Comparison of ENCODE assay signal across 8 cellular contexts in the genomic region with DNA sequence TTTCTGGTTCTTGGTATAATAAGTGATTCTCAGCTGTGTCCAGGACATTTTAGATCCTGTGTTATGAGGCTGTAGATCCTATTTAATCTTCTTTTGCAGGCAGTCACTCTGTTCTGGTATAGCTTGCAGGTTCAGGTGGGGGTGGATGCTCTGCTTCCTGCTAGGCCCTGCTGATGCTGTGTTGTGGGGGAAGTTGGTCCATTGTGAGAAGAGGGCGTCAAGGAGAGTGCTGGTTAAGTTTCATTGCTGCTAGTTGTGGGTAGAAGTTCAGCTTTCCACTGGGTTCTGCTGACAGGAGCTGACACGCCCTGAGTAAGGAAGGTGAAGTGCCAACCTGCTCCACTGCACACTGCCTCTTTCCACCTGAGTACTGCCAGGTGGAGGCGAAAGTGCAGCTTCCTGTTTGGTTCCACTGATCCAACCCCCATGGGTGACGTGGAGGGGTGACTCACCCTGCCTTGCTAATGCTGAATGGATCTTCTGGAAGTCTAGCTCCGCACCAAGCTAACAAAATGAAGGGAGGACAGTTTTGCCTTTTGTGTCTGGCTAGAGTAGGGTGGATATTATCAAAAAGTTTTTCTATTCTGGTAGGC. TPM values are rescaled to one million over a fixed set of nuclear protein-coding genes. Genes with fewer than 3 reads are reported as not detected.
DNase-seq lines count a peak whose midpoint lies in the region; ATAC-seq and TF ChIP-seq lines count a peak whose summit lies in the region.

No MANE protein-coding gene starts in this region.

- TF ChIP-seq POLR2A in breast epithelium (IDR thresholded peaks at IDR 0.05): no peak

- H3K9me3 ChIP-seq in breast epithelium: no peaks in the 10 kb centered on the region
- no peaks in the 10 kb centered on the region for H3K9me3 ChIP-seq in T-helper 17 cell (ENCODE audit: control insufficient read depth, low read length, poor library complexity, severe bottlenecking)

- H3K27ac Mint-ChIP-seq in MCF 10A (ENCODE audit: low read depth, unreplicated experiment) (peak overlapping the region; percentile 77), T-helper 17 cell (peak overlapping the region; percentile 79)
- H3K27ac Mint-ChIP-seq in central memory CD8-positive, alpha-beta T cell (ENCODE audit: low read depth): peak overlapping the region; percentile 10

- H3K36me3 Mint-ChIP-seq in MCF 10A (ENCODE audit: insufficient read depth, unreplicated experiment) (no peaks in the 10 kb centered on the region), T-helper 17 cell (ENCODE audit: low read depth) (peaks cover 13% of the 10 kb centered on the region)
- peaks cover 14% of the 10 kb centered on the region for H3K36me3 Mint-ChIP-seq in central memory CD8-positive, alpha-beta T cell (ENCODE audit: insufficient read depth)

- no peaks in the 10 kb centered on the region for H3K36me3 ChIP-seq in breast epithelium

- H3K9me3 Mint-ChIP-seq in MCF 10A (ENCODE audit: unreplicated experiment): no peaks in the 10 kb centered on the region
- H3K9me3 Mint-ChIP-seq in central memory CD8-positive, alpha-beta T cell: no peaks in the 10 kb centered on the region

- intact Hi-C loops in MCF 10A (cut with micrococcal nuclease): no loop called here
- intact Hi-C loops in breast epithelium (cut with DNase I; ENCODE audit: low total_unique reads): no loop called here

- H3K27me3 Mint-ChIP-seq in MCF 10A (ENCODE audit: insufficient read depth, unreplicated experiment) (no peaks in the 10 kb centered on the region), T-helper 17 cell (no peaks in the 10 kb centered on the region)
- H3K27me3 Mint-ChIP-seq in central memory CD8-positive, alpha-beta T cell: no peaks in the 10 kb centered on the region

- no peak overlapping the region for H3K27ac ChIP-seq in breast epithelium

- ATAC-seq in T-helper 17 cell: peak; percentile 96
- ATAC-seq in central memory CD8-positive, alpha-beta T cell (replicated peaks; ENCODE audit: extremely low read depth, poor library complexity, severe bottlenecking): peak; percentile 56
- no peak for ATAC-seq in GM18873 (IDR thresholded peaks at IDR 0.05; ENCODE audit: low FRiP score, unreplicated experiment)

- H3K4me3 Mint-ChIP-seq in MCF 10A (ENCODE audit: unreplicated experiment): no peak overlapping the region
- no peak overlapping the region for H3K4me3 Mint-ChIP-seq in T-helper 17 cell
- no peak overlapping the region for H3K4me3 Mint-ChIP-seq in central memory CD8-positive, alpha-beta T cell

- no peaks in the 10 kb centered on the region for H3K27me3 ChIP-seq in breast epithelium

- no peaks in the 10 kb centered on the region for H3K4me1 ChIP-seq in breast epithelium

- no peak overlapping the region for H3K4me3 ChIP-seq in breast epithelium

- BruUV-seq in MCF 10A (replicated peaks; lab: Mats Ljungman, UMichigan): no TSS peak

- POLR2A ChIA-PET in MCF 10A (lab: Yijun Ruan, JAX): interaction anchor here (1.0 to 1.9 kb wide), 6 partner anchors 16 to 298 kb away, joined by 3 to 21 read pairs (median 7); a partner anchor contains a TSS

- H3K4me1 Mint-ChIP-seq in MCF 10A (ENCODE audit: insufficient read depth, unreplicated experiment): peaks cover 13% of the 10 kb centered on the region
- H3K4me1 Mint-ChIP-seq in T-helper 17 cell: peaks cover 22% of the 10 kb centered on the region
- H3K4me1 Mint-ChIP-seq in central memory CD8-positive, alpha-beta T cell: peaks cover 11% of the 10 kb centered on the region

- CTCF ChIA-PET in MCF 10A (lab: Yijun Ruan, JAX): interaction anchor here (0.7 to 6.9 kb wide), 6 partner anchors 11 to 1231 kb away, joined by 3 to 50 read pairs (median 3); no protein-coding TSS in a partner anchor

- DNase-seq in MCF 10A (ENCODE audit: unreplicated experiment): peak; percentile 81
- no peak for DNase-seq in breast epithelium (ENCODE audit: low spot score in 2 of 2)
- peak in 2 of 3 donors; percentile 26 to 28 for DNase-seq in T-helper 17 cell
- no peak for DNase-seq in central memory CD8-positive, alpha-beta T cell (ENCODE audit: low spot score in 2 of 2)
- DNase-seq in stimulated activated CD8-positive, alpha-beta memory T cell treated with anti-CD3 and anti-CD28 coated beads, Interleukin-12 subunit alpha, Interleukin-12 subunit beta, amount 100 ng/mL, for 24 hours (ENCODE audit: extremely low read depth): peak; percentile 22
- no peak for DNase-seq in AG08396 (ENCODE audit: low spot score)
- no peak for DNase-seq in 8988T

- TF ChIP-seq CTCF in MCF 10A (IDR thresholded peaks at IDR 0.05; ENCODE audit: unreplicated experiment) (no peak), breast epithelium (IDR thresholded peaks at IDR 0.05) (no peak)

RNA-seq across cellular contexts. Expression of a gene that starts 16.3 kb away (rescaled TPM):
- total RNA-seq in MCF 10A (2022) (24.6 and 35.5 TPM in 2 replicates), breast epithelium (10 to 100 TPM; 21.8 to 27.9 (median 27.7) TPM), T-helper 17 cell (10 to 100 TPM; 56.7 to 70.0 TPM)

RNA-seq across cellular contexts. Expression of a gene that starts 16.7 kb away (rescaled TPM):
- total RNA-seq in MCF 10A (2022) (18.3 and 21.1 TPM in 2 replicates), breast epithelium (10 to 100 TPM; 26.9 to 38.9 (median 36.4) TPM), T-helper 17 cell (10 to 100 TPM; 85.2 to 95.1 TPM)

RNA-seq across cellular contexts. Expression of a gene that starts 43.5 kb away (rescaled TPM):
- total RNA-seq in MCF 10A (2022) (12.9 and 21.5 TPM in 2 replicates), breast epithelium (10 to 100 TPM; 12.3 to 31.8 (median 29.9) TPM), T-helper 17 cell (10 to 100 TPM; 16.2 to 16.9 TPM)

Comparison
In these comparisons a context has a peak if more than half of its experiments do, and no peak if none do; other contexts are left out.
1. DNase-seq: peak in MCF 10A (single experiment), T-helper 17 cell (2 of 3) and stimulated activated CD8-positive, alpha-beta memory T cell treated with anti-CD3 and anti-CD28 coated beads, Interleukin-12 subunit alpha, Interleukin-12 subunit beta, amount 100 ng/mL, for 24 hours (single experiment); none in breast epithelium (0 of 2), central memory CD8-positive, alpha-beta T cell (0 of 2), AG08396 (single experiment) and 8988T (single experiment).
2. H3K27ac Mint-ChIP-seq: peak in every context shown above with its lines; median percentile 79 in T-helper 17 cell; 77 in MCF 10A; 10 in central memory CD8-positive, alpha-beta T cell.